23 cellular contexts compared by ENCODE assay signal in the genomic region with DNA sequence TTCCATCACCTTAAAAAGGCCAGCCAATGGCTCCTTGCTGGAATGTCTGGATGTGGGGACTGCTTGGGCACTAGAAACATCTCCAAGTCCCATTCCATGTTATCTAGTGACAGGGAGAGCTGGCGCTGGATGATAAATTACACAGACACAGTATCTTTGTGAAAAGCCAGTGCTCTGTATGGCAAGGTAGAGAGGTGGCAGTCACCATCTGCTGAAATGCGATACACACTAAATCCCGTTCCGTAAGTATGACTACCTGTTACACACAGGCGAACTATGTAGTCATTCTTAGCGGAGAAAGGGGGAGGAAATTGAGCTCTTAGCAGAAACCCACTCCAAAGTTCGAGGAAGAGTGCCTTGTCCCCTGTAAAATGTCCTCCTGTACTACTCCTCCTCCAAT.
"Had no signal": no experiment of that assay in that cellular context is flagged by ENCODE, and none has a peak within 500 bp of the region (broad histone marks: within the 10 kb centered on the region; RNA-seq: fewer than 3 reads in every experiment).

No MANE protein-coding gene starts in this region.

- H3K27me3 ChIP-seq: foreskin keratinocyte, pancreas had no signal

- H3K4me1 ChIP-seq: foreskin keratinocyte, upper lobe of right lung had no signal

- H3K36me3 ChIP-seq: pancreas, upper lobe of right lung had no signal

- H3K9me3 ChIP-seq: mucosa of descending colon, pancreas, upper lobe of right lung had no signal

- H3K4me3 ChIP-seq: mucosa of descending colon, pancreas, upper lobe of right lung had no signal

- DNase-seq: activated CD4-positive, alpha-beta memory T cell treated with anti-CD3 and anti-CD28 coated beads for 36 hours; activated CD4-positive, alpha-beta T cell treated with anti-CD3 and anti-CD28 coated beads for 36 hours; activated naive CD4-positive, alpha-beta T cell; activated naive CD8-positive, alpha-beta T cell treated with anti-CD3 and anti-CD28 coated beads for 36 hours; activated T-cell treated with anti-CD3 and anti-CD28 coated beads, Interleukin-2, amount 50 U/mL, for 1 hour; amniotic stem cell; caudate nucleus; endodermal cell; foreskin keratinocyte; glutamatergic neuron; kidney; mesenchymal stem cell; mucosa of descending colon; naive B cell; pancreas; stimulated activated CD4-positive, alpha-beta T cell treated with anti-CD3 and anti-CD28 coated beads, Interleukin-12 subunit alpha, Interleukin-12 subunit beta, amount 100 ng/mL, for 4 hours; stimulated activated CD4-positive, alpha-beta T cell treated with anti-CD3 and anti-CD28 coated beads, Interleukin-1b, Interleukin-23, amount 100 ng/mL, for 48 hours; stimulated activated CD8-positive, alpha-beta memory T cell treated with anti-CD3 and anti-CD28 coated beads, Interleukin-4, amount 100 ng/mL, for 48 hours; stimulated activated naive CD4-positive, alpha-beta T cell; upper lobe of right lung had no signal

- H3K27ac ChIP-seq: foreskin keratinocyte, pancreas, upper lobe of right lung had no signal

- ATAC-seq: activated CD4-positive, alpha-beta T cell treated with anti-CD3 and anti-CD28 coated beads for 36 hours; activated T-helper 17 cell treated with anti-CD3 and anti-CD28 coated beads, Interleukin-2, amount 50 U/mL, for 72 hours; foreskin keratinocyte; mucosa of descending colon; pancreas; sciatic nerve; upper lobe of right lung; WTC11 had no signal
